12 cellular contexts compared by ENCODE assay signal in the genomic region with DNA sequence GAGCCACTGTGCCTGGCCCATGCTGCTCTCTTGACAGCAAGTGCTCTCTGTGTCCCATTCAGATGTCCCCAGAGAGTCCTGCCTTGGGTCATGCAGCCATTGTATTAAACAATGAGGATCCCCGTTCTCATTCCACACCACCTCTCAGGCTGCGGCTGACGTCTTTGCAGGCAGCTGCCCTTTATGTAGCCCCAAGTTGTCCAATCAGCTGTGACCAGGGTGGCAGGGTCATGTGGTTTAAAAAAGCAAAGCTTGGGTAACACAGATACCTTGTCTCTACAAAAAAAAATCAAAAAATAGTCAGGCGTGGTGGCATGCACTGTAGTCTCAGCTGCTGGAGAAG. TPM values are rescaled to one million over a fixed set of nuclear protein-coding genes. Genes with fewer than 3 reads are reported as not detected.
DNase-seq lines count a peak whose midpoint lies in the region; ATAC-seq and TF ChIP-seq lines count a peak whose summit lies in the region.
"Had no signal": no experiment of that assay in that cellular context is flagged by ENCODE, and none has a peak within 500 bp of the region (broad histone marks: within the 10 kb centered on the region; RNA-seq: fewer than 3 reads in every experiment).

No MANE protein-coding gene starts in this region.

- TF ChIP-seq CTCF in OCI-LY3 (IDR thresholded peaks at IDR 0.05; ENCODE audit: low read depth, low read length): no peak

- peak overlapping the region; percentile 92 for H3K4me2 ChIP-seq in OCI-LY3 (ENCODE audit: low read length)

- H3K36me3 ChIP-seq in OCI-LY3 (replicated peaks; ENCODE audit: low read depth, low read length): peaks cover 8% of the 10 kb centered on the region
- H3K36me3 ChIP-seq: heart right ventricle had no signal

- H3K27ac ChIP-seq in OCI-LY3 (ENCODE audit: low read length): peak overlapping the region; percentile 100
- H3K27ac ChIP-seq: RWPE1 had no signal

- peak overlapping the region; percentile 4; the same call in 1 of the 2 replicates for H3K4me3 ChIP-seq in GM08714 (ENCODE audit: low read length)
- H3K4me3 ChIP-seq in OCI-LY3 (ENCODE audit: low read length): peak overlapping the region; percentile 74
- H3K4me3 ChIP-seq: heart right ventricle had no signal

- H3K9me3 ChIP-seq in OCI-LY3 (ENCODE audit: insufficient read depth, low read length): no peaks in the 10 kb centered on the region

- H3K9ac ChIP-seq in OCI-LY3 (ENCODE audit: low read length): peak overlapping the region; percentile 76; the same call in 1 of the 2 replicates

- H3K4me1 ChIP-seq in OCI-LY3 (ENCODE audit: low read length): peaks cover 66% of the 10 kb centered on the region

- DNase-seq in NCI-H2107 treated with DMSO at 0.1 percent for 48 hours (lab: John Stamatoyannopoulos, UW; ENCODE audit: unreplicated experiment): no peak
- DNase-seq in SIG-M5 (lab: John Stamatoyannopoulos, UW): no peak
- DNase-seq in GOT3 (lab: John Stamatoyannopoulos, UW): no peak
- DNase-seq: activated naive CD4-positive, alpha-beta T cell treated with anti-CD3 and anti-CD28 coated beads, Interleukin-2, amount 50 U/mL, for 16 hours; heart right ventricle; NCI-H1930 had no signal

- peak; percentile 21 for ATAC-seq in GM19351 (IDR thresholded peaks at IDR 0.05; ENCODE audit: unreplicated experiment)
- peak; percentile 3 for ATAC-seq in HG02938 (IDR thresholded peaks at IDR 0.05; ENCODE audit: unreplicated experiment)
- no peak for ATAC-seq in esophagus mucosa

- H3K27me3 ChIP-seq in OCI-LY3 (ENCODE audit: low read depth, low read length): no peaks in the 10 kb centered on the region
- H3K27me3 ChIP-seq: heart right ventricle had no signal

- no peaks in the 10 kb centered on the region for H4K20me1 ChIP-seq in OCI-LY3 (ENCODE audit: insufficient read depth, low read length)

- H2AFZ ChIP-seq in OCI-LY3 (ENCODE audit: low read depth, low read length): no peak overlapping the region

- H3K79me2 ChIP-seq in OCI-LY3 (ENCODE audit: low read length): peaks cover 87% of the 10 kb centered on the region

RNA-seq across cellular contexts. Expression of gene GCNT2, which starts 13.2 kb away (rescaled TPM):
- total RNA-seq in esophagus mucosa: 8.1 TPM
